In genomic region chr3:47860206-47860605, GRCh38 we compare ENCODE assay signal across 32 cellular contexts.
"Had no signal": no experiment of that assay in that cellular context is flagged by ENCODE, and none has a peak within 500 bp of the region (broad histone marks: within the 10 kb centered on the region; RNA-seq: fewer than 3 reads in every experiment).

No MANE protein-coding gene starts in this region.

- H2AFZ ChIP-seq: neural progenitor cell had no signal

- H3K4me3 ChIP-seq: esophagus muscularis mucosa, heart left ventricle, left lung, neural progenitor cell, SK-N-MC, smooth muscle cell, suprapubic skin, tibial artery had no signal

- ATAC-seq: activated CD4-positive, CD25-positive, alpha-beta regulatory T cell treated with anti-CD3 and anti-CD28 coated beads, Interleukin-2, amount 50 U/mL, for 24 hours; activated T-cell treated with anti-CD3 and anti-CD28 coated beads, Interleukin-2, amount 50 U/mL, for 4 hours; activated T-helper 17 cell treated with anti-CD3 and anti-CD28 coated beads, Interleukin-2, amount 50 U/mL, for 72 hours; foreskin keratinocyte; left lung had no signal

- H3K27me3 Mint-ChIP-seq: activated naive CD8-positive, alpha-beta T cell treated with anti-CD3 and anti-CD28 coated beads, Interleukin-2, amount 10 ng/mL, durations not matched to agents 7 days and 5 days; activated T-helper 17 cell treated with anti-CD3 and anti-CD28 coated beads, Interleukin-2, amount 50 U/mL, for 72 hours; naive B cell had no signal

- H3K27me3 ChIP-seq: brain microvascular endothelial cell, esophagus muscularis mucosa, foreskin keratinocyte, heart left ventricle, left lung, neural progenitor cell, suprapubic skin, tibial artery had no signal

- H3K36me3 ChIP-seq: neural progenitor cell had no signal

- H3K9me3 ChIP-seq: esophagus muscularis mucosa, heart left ventricle, left lung, suprapubic skin, tibial artery had no signal

- H3K4me2 ChIP-seq: neural progenitor cell, smooth muscle cell had no signal

- FAIRE-seq: astrocyte had no signal

- H3K9me3 Mint-ChIP-seq: activated naive CD8-positive, alpha-beta T cell treated with anti-CD3 and anti-CD28 coated beads, Interleukin-2, amount 10 ng/mL, durations not matched to agents 7 days and 5 days; activated T-cell treated with anti-CD3 and anti-CD28 coated beads, Interleukin-2, amount 50 U/mL, for 4 hours; activated T-helper 17 cell treated with anti-CD3 and anti-CD28 coated beads, Interleukin-2, amount 50 U/mL, for 72 hours; mesothelial cell of epicardium; naive B cell; neural progenitor cell; T-helper 1 cell treated with Interleukin-12 subunit alpha and Interleukin-12 subunit beta and Interleukin-4 antibody, amounts not matched to agents 30 μg/mL and 1 μg/mL, for 36 hours had no signal

- H3K9ac ChIP-seq: neural progenitor cell had no signal

- H3K4me1 Mint-ChIP-seq: activated naive CD8-positive, alpha-beta T cell treated with anti-CD3 and anti-CD28 coated beads, Interleukin-2, amount 10 ng/mL, durations not matched to agents 7 days and 5 days; activated T-helper 17 cell treated with anti-CD3 and anti-CD28 coated beads, Interleukin-2, amount 50 U/mL, for 72 hours; mesothelial cell of epicardium; naive B cell had no signal

- H3K27ac ChIP-seq: brain microvascular endothelial cell, esophagus muscularis mucosa, foreskin keratinocyte, left lung, neural progenitor cell, SK-N-MC, suprapubic skin, tibial artery, WERI-Rb-1 had no signal

- H3K27ac Mint-ChIP-seq: activated naive CD8-positive, alpha-beta T cell treated with anti-CD3 and anti-CD28 coated beads, Interleukin-2, amount 10 ng/mL, durations not matched to agents 7 days and 5 days; mesothelial cell of epicardium; neural progenitor cell; T-helper 1 cell treated with Interleukin-12 subunit alpha and Interleukin-12 subunit beta and Interleukin-4 antibody, amounts not matched to agents 30 μg/mL and 1 μg/mL, for 36 hours had no signal

- H3K4me3 Mint-ChIP-seq: activated naive CD8-positive, alpha-beta T cell treated with anti-CD3 and anti-CD28 coated beads, Interleukin-2, amount 10 ng/mL, durations not matched to agents 7 days and 5 days; activated T-cell treated with anti-CD3 and anti-CD28 coated beads, Interleukin-2, amount 50 U/mL, for 4 hours; activated T-helper 17 cell treated with anti-CD3 and anti-CD28 coated beads, Interleukin-2, amount 50 U/mL, for 72 hours; mesothelial cell of epicardium; naive B cell; neural progenitor cell; T-helper 1 cell treated with Interleukin-12 subunit alpha and Interleukin-12 subunit beta and Interleukin-4 antibody, amounts not matched to agents 30 μg/mL and 1 μg/mL, for 36 hours had no signal

- H3K4me1 ChIP-seq: esophagus muscularis mucosa, foreskin keratinocyte, left lung, suprapubic skin, tibial artery had no signal

- DNase-seq: activated CD4-positive, alpha-beta T cell treated with anti-CD3 and anti-CD28 coated beads for 48 hours; activated CD4-positive, alpha-beta T cell treated with anti-CD3 and anti-CD28 coated beads, Interleukin-2, amount 50 U/mL, for 48 hours; activated CD8-positive, alpha-beta memory T cell treated with anti-CD3 and anti-CD28 coated beads for 24 hours; activated CD8-positive, alpha-beta memory T cell treated with anti-CD3 and anti-CD28 coated beads, Interleukin-2, amount 50 U/mL, for 4 hours; activated naive CD4-positive, alpha-beta T cell treated with Interleukin-2 at 50 U/mL for 16 hours; activated naive CD8-positive, alpha-beta T cell treated with anti-CD3 and anti-CD28 coated beads, Interleukin-2, amount 10 ng/mL, durations not matched to agents 7 days and 5 days; activated T-cell treated with anti-CD3 and anti-CD28 coated beads, Interleukin-2, amount 50 U/mL, for 4 hours; brain microvascular endothelial cell; caudate nucleus; foreskin keratinocyte; heart left ventricle; kidney glomerular epithelial cell; naive B cell; stimulated activated CD4-positive, alpha-beta T cell treated with anti-CD3 and anti-CD28 coated beads, Interleukin-1b, Interleukin-23, amount 100 ng/mL, for 48 hours; stimulated activated CD4-positive, alpha-beta T cell treated with anti-CD3 and anti-CD28 coated beads, Interleukin-4, amount 100 ng/mL, for 4 hours; stimulated activated CD8-positive, alpha-beta memory T cell treated with anti-CD3 and anti-CD28 coated beads, Interleukin-4, amount 100 ng/mL, for 48 hours; stimulated activated naive CD4-positive, alpha-beta T cell; SW 1271; T1000; tibial artery; WERI-Rb-1 had no signal
